Comparison of ENCODE assay signal across 1 cellular context in genomic region chr1:231240883-231241735, GRCh38.
TF ChIP-seq lines count a peak whose summit lies in the region.

Gene GNPAT (plus strand): TSS chr1:231241212. CDS start chr1:231241379, 167 bp downstream.

TF ChIP-seq in HepG2, 621 proteins besides CTCF, POLR2A, EP300 and RAD21 (continued from another document and continues in another):
- peak; percentile 87 for TF ChIP-seq POLR2G (IDR thresholded peaks at IDR 0.05; ENCODE audit: low read depth, low read length)
- peak; percentile 63 for TF ChIP-seq DR1 (CRISPR knock-in tag; IDR thresholded peaks at IDR 0.05)
- 0 out of 2 replicates have a peak, but pooled peaks have one; percentile 29 for TF ChIP-seq ZNF746 (CRISPR knock-in tag; IDR thresholded peaks at IDR 0.05)
- TF ChIP-seq, protein P1, sequence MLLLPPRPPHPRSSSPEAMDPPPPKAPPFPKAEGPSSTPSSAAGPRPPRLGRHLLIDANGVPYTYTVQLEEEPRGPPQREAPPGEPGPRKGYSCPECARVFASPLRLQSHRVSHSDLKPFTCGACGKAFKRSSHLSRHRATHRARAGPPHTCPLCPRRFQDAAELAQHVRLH (CRISPR knock-in tag; IDR thresholded peaks at IDR 0.05; ENCODE audit: borderline replicate concordance, low read depth) = peak; percentile 51; the same call in 1 of the 2 replicates
- no peak for TF ChIP-seq ATF7 (IDR thresholded peaks at IDR 0.05)
- no peak for TF ChIP-seq ATF7 (CRISPR knock-in tag; IDR thresholded peaks at IDR 0.05)
- no peak for TF ChIP-seq ATF6 (CRISPR knock-in tag; conservative IDR thresholded peaks at IDR 0.05)
- TF ChIP-seq, protein P2, sequence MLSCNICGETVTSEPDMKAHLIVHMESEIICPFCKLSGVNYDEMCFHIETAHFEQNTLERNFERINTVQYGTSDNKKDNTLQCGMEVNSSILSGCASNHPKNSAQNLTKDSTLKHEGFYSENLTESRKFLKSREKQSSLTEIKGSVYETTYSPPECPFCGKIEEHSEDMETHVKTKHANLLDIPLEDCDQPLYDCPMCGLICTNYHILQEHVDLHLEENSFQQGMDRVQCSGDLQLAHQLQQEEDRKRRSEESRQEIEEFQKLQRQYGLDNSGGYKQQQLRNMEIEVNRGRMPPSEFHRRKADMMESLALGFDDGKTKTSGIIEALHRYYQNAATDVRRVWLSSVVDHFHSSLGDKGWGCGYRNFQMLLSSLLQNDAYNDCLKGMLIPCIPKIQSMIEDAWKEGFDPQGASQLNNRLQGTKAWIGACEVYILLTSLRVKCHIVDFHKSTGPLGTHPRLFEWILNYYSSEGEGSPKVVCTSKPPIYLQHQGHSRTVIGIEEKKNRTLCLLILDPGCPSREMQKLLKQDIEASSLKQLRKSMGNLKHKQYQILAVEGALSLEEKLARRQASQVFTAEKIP (CRISPR knock-in tag; IDR thresholded peaks at IDR 0.05; ENCODE audit: borderline replicate concordance) = no peak
- 0 out of 2 replicates have a peak, but pooled peaks have one; percentile 72 for TF ChIP-seq ZNF136 (CRISPR knock-in tag; IDR thresholded peaks at IDR 0.05; ENCODE audit: low read depth)
- TF ChIP-seq ARHGAP35 (CRISPR knock-in tag; IDR thresholded peaks at IDR 0.05; ENCODE audit: borderline replicate concordance) = no peak
- no peak; the same call in 1 of the 2 replicates for TF ChIP-seq TARDBP (CRISPR knock-in tag; IDR thresholded peaks at IDR 0.05)
- TF ChIP-seq ZFP36 (IDR thresholded peaks at IDR 0.05; ENCODE audit: borderline replicate concordance, low read depth, low read length, partially characterized antibody) = no peak
- TF ChIP-seq TEAD3 (CRISPR knock-in tag; optimal IDR thresholded peaks at IDR 0.05; ENCODE audit: borderline replicate concordance) = peak; percentile 68
- TF ChIP-seq TRAFD1 (CRISPR knock-in tag; IDR thresholded peaks at IDR 0.05; ENCODE audit: borderline replicate concordance) = no peak
- no peak; the same call in 1 of the 2 replicates for TF ChIP-seq RFX1 (IDR thresholded peaks at IDR 0.05)
- no peak for TF ChIP-seq ZNF260 (CRISPR knock-in tag; IDR thresholded peaks at IDR 0.05; ENCODE audit: borderline replicate concordance, low read depth)
- peak; percentile 61; the same call in 1 of the 2 replicates for TF ChIP-seq ZNF329 (CRISPR knock-in tag; IDR thresholded peaks at IDR 0.05; ENCODE audit: low read depth)
- peak; percentile 67 for TF ChIP-seq DRAP1 (CRISPR knock-in tag; IDR thresholded peaks at IDR 0.05)
- TF ChIP-seq FOXM1 (CRISPR knock-in tag; IDR thresholded peaks at IDR 0.05) = no peak
- TF ChIP-seq, protein P3, sequence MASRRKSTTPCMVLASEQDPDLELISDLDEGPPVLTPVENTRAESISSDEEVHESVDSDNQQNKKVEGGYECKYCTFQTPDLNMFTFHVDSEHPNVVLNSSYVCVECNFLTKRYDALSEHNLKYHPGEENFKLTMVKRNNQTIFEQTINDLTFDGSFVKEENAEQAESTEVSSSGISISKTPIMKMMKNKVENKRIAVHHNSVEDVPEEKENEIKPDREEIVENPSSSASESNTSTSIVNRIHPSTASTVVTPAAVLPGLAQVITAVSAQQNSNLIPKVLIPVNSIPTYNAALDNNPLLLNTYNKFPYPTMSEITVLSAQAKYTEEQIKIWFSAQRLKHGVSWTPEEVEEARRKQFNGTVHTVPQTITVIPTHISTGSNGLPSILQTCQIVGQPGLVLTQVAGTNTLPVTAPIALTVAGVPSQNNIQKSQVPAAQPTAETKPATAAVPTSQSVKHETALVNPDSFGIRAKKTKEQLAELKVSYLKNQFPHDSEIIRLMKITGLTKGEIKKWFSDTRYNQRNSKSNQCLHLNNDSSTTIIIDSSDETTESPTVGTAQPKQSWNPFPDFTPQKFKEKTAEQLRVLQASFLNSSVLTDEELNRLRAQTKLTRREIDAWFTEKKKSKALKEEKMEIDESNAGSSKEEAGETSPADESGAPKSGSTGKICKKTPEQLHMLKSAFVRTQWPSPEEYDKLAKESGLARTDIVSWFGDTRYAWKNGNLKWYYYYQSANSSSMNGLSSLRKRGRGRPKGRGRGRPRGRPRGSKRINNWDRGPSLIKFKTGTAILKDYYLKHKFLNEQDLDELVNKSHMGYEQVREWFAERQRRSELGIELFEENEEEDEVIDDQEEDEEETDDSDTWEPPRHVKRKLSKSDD (CRISPR knock-in tag; IDR thresholded peaks at IDR 0.05; ENCODE audit: low read depth) = 0 out of 2 replicates have a peak, but pooled peaks have one; percentile 44
- TF ChIP-seq, protein P4, sequence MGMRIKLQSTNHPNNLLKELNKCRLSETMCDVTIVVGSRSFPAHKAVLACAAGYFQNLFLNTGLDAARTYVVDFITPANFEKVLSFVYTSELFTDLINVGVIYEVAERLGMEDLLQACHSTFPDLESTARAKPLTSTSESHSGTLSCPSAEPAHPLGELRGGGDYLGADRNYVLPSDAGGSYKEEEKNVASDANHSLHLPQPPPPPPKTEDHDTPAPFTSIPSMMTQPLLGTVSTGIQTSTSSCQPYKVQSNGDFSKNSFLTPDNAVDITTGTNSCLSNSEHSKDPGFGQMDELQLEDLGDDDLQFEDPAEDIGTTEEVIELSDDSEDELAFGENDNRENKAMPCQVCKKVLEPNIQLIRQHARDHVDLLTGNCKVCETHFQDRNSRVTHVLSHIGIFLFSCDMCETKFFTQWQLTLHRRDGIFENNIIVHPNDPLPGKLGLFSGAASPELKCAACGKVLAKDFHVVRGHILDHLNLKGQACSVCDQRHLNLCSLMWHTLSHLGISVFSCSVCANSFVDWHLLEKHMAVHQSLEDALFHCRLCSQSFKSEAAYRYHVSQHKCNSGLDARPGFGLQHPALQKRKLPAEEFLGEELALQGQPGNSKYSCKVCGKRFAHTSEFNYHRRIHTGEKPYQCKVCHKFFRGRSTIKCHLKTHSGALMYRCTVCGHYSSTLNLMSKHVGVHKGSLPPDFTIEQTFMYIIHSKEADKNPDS (CRISPR knock-in tag; IDR thresholded peaks at IDR 0.05) = no peak
- TF ChIP-seq SP4 (CRISPR knock-in tag; IDR thresholded peaks at IDR 0.05) = no peak
- TF ChIP-seq HDAC6 (IDR thresholded peaks at IDR 0.05; ENCODE audit: low read depth, low read length) = no peak
- TF ChIP-seq ZNF703 (CRISPR knock-in tag; IDR thresholded peaks at IDR 0.05; ENCODE audit: borderline replicate concordance) = no peak; the same call in 1 of the 2 replicates
- TF ChIP-seq, protein P5, sequence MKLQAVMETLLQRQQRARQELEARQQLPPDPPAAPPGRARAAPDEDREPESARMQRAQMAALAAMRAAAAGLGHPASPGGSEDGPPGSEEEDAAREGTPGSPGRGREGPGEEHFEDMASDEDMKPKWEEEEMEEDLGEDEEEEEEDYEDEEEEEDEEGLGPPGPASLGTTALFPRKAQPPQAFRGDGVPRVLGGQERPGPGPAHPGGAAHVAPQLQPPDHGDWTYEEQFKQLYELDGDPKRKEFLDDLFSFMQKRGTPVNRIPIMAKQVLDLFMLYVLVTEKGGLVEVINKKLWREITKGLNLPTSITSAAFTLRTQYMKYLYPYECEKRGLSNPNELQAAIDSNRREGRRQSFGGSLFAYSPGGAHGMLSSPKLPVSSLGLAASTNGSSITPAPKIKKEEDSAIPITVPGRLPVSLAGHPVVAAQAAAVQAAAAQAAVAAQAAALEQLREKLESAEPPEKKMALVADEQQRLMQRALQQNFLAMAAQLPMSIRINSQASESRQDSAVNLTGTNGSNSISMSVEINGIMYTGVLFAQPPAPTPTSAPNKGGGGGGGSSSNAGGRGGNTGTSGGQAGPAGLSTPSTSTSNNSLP (IDR thresholded peaks at IDR 0.05; ENCODE audit: low read depth, low read length) = no peak
- TF ChIP-seq, protein P6, sequence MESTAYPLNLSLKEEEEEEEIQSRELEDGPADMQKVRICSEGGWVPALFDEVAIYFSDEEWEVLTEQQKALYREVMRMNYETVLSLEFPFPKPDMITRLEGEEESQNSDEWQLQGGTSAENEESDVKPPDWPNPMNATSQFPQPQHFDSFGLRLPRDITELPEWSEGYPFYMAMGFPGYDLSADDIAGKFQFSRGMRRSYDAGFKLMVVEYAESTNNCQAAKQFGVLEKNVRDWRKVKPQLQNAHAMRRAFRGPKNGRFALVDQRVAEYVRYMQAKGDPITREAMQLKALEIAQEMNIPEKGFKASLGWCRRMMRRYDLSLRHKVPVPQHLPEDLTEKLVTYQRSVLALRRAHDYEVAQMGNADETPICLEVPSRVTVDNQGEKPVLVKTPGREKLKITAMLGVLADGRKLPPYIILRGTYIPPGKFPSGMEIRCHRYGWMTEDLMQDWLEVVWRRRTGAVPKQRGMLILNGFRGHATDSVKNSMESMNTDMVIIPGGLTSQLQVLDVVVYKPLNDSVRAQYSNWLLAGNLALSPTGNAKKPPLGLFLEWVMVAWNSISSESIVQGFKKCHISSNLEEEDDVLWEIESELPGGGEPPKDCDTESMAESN (CRISPR knock-in tag; conservative IDR thresholded peaks at IDR 0.05) = peak; percentile 78
- TF ChIP-seq ZNF343 (CRISPR knock-in tag; IDR thresholded peaks at IDR 0.05) = peak; percentile 78; the same call in 1 of the 2 replicates
- no peak for TF ChIP-seq MAFG (CRISPR knock-in tag; IDR thresholded peaks at IDR 0.05)
- peak; percentile 96 for TF ChIP-seq ZNF747 (CRISPR knock-in tag; IDR thresholded peaks at IDR 0.05; ENCODE audit: borderline replicate concordance)
- TF ChIP-seq ZBTB20 (CRISPR knock-in tag; IDR thresholded peaks at IDR 0.05; ENCODE audit: borderline replicate concordance, low read depth) = 0 out of 2 replicates have a peak, but pooled peaks have one; percentile 31
- TF ChIP-seq RBAK (CRISPR knock-in tag; IDR thresholded peaks at IDR 0.05) = no peak
- TF ChIP-seq TAF1 (CRISPR knock-in tag; IDR thresholded peaks at IDR 0.05) = peak; percentile 96
- TF ChIP-seq, protein P7, sequence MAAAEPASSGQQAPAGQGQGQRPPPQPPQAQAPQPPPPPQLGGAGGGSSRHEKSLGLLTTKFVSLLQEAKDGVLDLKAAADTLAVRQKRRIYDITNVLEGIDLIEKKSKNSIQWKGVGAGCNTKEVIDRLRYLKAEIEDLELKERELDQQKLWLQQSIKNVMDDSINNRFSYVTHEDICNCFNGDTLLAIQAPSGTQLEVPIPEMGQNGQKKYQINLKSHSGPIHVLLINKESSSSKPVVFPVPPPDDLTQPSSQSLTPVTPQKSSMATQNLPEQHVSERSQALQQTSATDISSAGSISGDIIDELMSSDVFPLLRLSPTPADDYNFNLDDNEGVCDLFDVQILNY (CRISPR knock-in tag; conservative IDR thresholded peaks at IDR 0.05) = peak; percentile 64
- peak; percentile 72; the same call in 1 of the 2 replicates for TF ChIP-seq IRF2 (CRISPR knock-in tag; IDR thresholded peaks at IDR 0.05)
- no peak for TF ChIP-seq AHR (CRISPR knock-in tag; IDR thresholded peaks at IDR 0.05)
- TF ChIP-seq HNRNPLL (IDR thresholded peaks at IDR 0.05; ENCODE audit: low read depth, low read length, poor library complexity, severe bottlenecking) = peak; percentile 67
- no peak for TF ChIP-seq ZNF780A (CRISPR knock-in tag; IDR thresholded peaks at IDR 0.05)
- TF ChIP-seq, protein P8, sequence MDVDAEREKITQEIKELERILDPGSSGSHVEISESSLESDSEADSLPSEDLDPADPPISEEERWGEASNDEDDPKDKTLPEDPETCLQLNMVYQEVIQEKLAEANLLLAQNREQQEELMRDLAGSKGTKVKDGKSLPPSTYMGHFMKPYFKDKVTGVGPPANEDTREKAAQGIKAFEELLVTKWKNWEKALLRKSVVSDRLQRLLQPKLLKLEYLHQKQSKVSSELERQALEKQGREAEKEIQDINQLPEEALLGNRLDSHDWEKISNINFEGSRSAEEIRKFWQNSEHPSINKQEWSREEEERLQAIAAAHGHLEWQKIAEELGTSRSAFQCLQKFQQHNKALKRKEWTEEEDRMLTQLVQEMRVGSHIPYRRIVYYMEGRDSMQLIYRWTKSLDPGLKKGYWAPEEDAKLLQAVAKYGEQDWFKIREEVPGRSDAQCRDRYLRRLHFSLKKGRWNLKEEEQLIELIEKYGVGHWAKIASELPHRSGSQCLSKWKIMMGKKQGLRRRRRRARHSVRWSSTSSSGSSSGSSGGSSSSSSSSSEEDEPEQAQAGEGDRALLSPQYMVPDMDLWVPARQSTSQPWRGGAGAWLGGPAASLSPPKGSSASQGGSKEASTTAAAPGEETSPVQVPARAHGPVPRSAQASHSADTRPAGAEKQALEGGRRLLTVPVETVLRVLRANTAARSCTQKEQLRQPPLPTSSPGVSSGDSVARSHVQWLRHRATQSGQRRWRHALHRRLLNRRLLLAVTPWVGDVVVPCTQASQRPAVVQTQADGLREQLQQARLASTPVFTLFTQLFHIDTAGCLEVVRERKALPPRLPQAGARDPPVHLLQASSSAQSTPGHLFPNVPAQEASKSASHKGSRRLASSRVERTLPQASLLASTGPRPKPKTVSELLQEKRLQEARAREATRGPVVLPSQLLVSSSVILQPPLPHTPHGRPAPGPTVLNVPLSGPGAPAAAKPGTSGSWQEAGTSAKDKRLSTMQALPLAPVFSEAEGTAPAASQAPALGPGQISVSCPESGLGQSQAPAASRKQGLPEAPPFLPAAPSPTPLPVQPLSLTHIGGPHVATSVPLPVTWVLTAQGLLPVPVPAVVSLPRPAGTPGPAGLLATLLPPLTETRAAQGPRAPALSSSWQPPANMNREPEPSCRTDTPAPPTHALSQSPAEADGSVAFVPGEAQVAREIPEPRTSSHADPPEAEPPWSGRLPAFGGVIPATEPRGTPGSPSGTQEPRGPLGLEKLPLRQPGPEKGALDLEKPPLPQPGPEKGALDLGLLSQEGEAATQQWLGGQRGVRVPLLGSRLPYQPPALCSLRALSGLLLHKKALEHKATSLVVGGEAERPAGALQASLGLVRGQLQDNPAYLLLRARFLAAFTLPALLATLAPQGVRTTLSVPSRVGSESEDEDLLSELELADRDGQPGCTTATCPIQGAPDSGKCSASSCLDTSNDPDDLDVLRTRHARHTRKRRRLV (CRISPR knock-in tag; IDR thresholded peaks at IDR 0.05) = no peak
- no peak; the same call in 1 of the 2 replicates for TF ChIP-seq HNF4A (CRISPR knock-in tag; IDR thresholded peaks at IDR 0.05)
